ENCODE assay signal across 8 cellular contexts in genomic region chr1:148263128-148263905, GRCh38.
DNase-seq lines count a peak whose midpoint lies in the region; ATAC-seq and TF ChIP-seq lines count a peak whose summit lies in the region.

No MANE protein-coding gene starts in this region.

- no peaks in the 10 kb centered on the region for H4K20me1 ChIP-seq in PC-3 (ENCODE audit: low read length)

- H2BK12ac ChIP-seq in neuronal stem cell (ENCODE audit: low read length), result no peak overlapping the region

- intact Hi-C loops in PC-3 (cut with micrococcal nuclease), result loop anchor here (5.0 kb wide), 1 partner anchor 69 kb away; no protein-coding TSS in a partner anchor
- intact Hi-C loops in testis (cut with DNase I; ENCODE audit: low total_unique reads), result no loop called here

- H4K8ac ChIP-seq in neuronal stem cell (ENCODE audit: low read depth, low read length), result no peak overlapping the region

- POLR2A ChIA-PET in PC-3 (lab: Charles Lee; ENCODE audit: unreplicated experiment), result interaction anchor here (0.6 to 1.3 kb wide), 9 partner anchors 13 to 353 kb away, joined by 3 to 71 read pairs (median 4); no protein-coding TSS in a partner anchor

- H3K4me3 ChIP-seq in PC-3 (ENCODE audit: low read length) (peak overlapping the region; percentile 70), foreskin fibroblast (ENCODE audit: low read depth in 1 of 2, low read length in 2 of 2) (peak overlapping the region; percentile 46 to 61), neuronal stem cell (ENCODE audit: low read length in 2 of 2) (peak overlapping the region; percentile 47 to 83), testis (peak overlapping the region; percentile 51 to 59)

- H3K79me2 ChIP-seq in PC-3 (ENCODE audit: low read length), result no peaks in the 10 kb centered on the region

- H2BK5ac ChIP-seq in neuronal stem cell (ENCODE audit: low read length), result peak overlapping the region; percentile 96

- no peak overlapping the region for H4K91ac ChIP-seq in neuronal stem cell (ENCODE audit: low read depth, low read length, poor library complexity)

- peak overlapping the region; percentile 6 for H2BK120ac ChIP-seq in neuronal stem cell (ENCODE audit: low read depth, low read length)

- BruUV-seq in PC-3 (replicated peaks; lab: Mats Ljungman, UMichigan), result TSS peak; percentile 100

- H3K36me3 ChIP-seq in PC-3 (ENCODE audit: low read depth, low read length), result no peaks in the 10 kb centered on the region
- no peaks in the 10 kb centered on the region for H3K36me3 ChIP-seq in neuronal stem cell (replicated peaks in 1 of 2; ENCODE audit: control insufficient read depth in 2 of 2, insufficient read depth in 2 of 2, low read length in 2 of 2)
- no peaks in the 10 kb centered on the region for H3K36me3 ChIP-seq in testis (ENCODE audit: low read depth, missing control alignments)

- H2AFZ ChIP-seq in PC-3 (ENCODE audit: low read length) (peak overlapping the region; percentile 94), neuronal stem cell (ENCODE audit: low read length) (peak overlapping the region; percentile 93)

- H3K14ac ChIP-seq in neuronal stem cell (ENCODE audit: low read length), result no peak overlapping the region

- peak overlapping the region; percentile 88 for H3K9ac ChIP-seq in PC-3 (ENCODE audit: low read length)
- H3K9ac ChIP-seq in neuronal stem cell (ENCODE audit: low read depth, low read length, poor library complexity), result peak overlapping the region; percentile 85

- H3K23ac ChIP-seq in neuronal stem cell (ENCODE audit: low read depth, low read length, poor library complexity), result peak overlapping the region; percentile 90

- ATAC-seq in HG03159 (IDR thresholded peaks at IDR 0.05; ENCODE audit: unreplicated experiment) (peak; percentile 72), PC-3 (peak; percentile 88)

- no peak for TF ChIP-seq POLR2A in testis (IDR thresholded peaks at IDR 0.05)

- no peaks in the 10 kb centered on the region for H3F3A ChIP-seq in PC-3 (ENCODE audit: low read length, unreplicated experiment)

- H2BK15ac ChIP-seq in neuronal stem cell (ENCODE audit: low read length), result no peak overlapping the region

- 0 out of 2 replicates have a peak, but pooled peaks cover 5% of the 10 kb centered on the region for H3K4me1 ChIP-seq in PC-3 (ENCODE audit: insufficient read depth, low read length)
- peaks cover 0 to 3% of the 10 kb centered on the region in 2 donors for H3K4me1 ChIP-seq in neuronal stem cell (ENCODE audit: control insufficient read depth in 2 of 2, insufficient read depth in 1 of 2, low read depth in 1 of 2, low read length in 2 of 2)
- H3K4me1 ChIP-seq in testis, result no peaks in the 10 kb centered on the region

- H2AK5ac ChIP-seq in neuronal stem cell (ENCODE audit: low read depth, low read length), result no peak overlapping the region

- H3K27me3 ChIP-seq in PC-3 (ENCODE audit: low read length) (no peaks in the 10 kb centered on the region), neuronal stem cell (ENCODE audit: control insufficient read depth in 3 of 3, insufficient read depth in 3 of 3, low read depth in 1 of 3, low read length in 3 of 3) (peaks cover 0 to 31% (median 0%) of the 10 kb centered on the region in 3 experiments), testis (no peaks in the 10 kb centered on the region)

- no peaks in the 10 kb centered on the region for H3K79me1 ChIP-seq in neuronal stem cell (ENCODE audit: low read depth, low read length)

- H3K27ac ChIP-seq in PC-3 (ENCODE audit: low read length) (peak overlapping the region; percentile 89), neuronal stem cell (replicated peaks; ENCODE audit: low read length) (peak overlapping the region; percentile 60), testis (peak overlapping the region; percentile 64 to 75)

- H3K18ac ChIP-seq in neuronal stem cell (ENCODE audit: low read length), result peak overlapping the region; percentile 100

- H3K4me2 ChIP-seq in PC-3 (ENCODE audit: low read length), result peak overlapping the region; percentile 89
- H3K4me2 ChIP-seq in neuronal stem cell (ENCODE audit: insufficient read depth, low read length, poor library complexity, severe bottlenecking), result peak overlapping the region; percentile 83

- TF ChIP-seq CTCF in PC-3 (conservative IDR thresholded peaks at IDR 0.05; ENCODE audit: low read depth, low read length) (no peak), foreskin fibroblast (IDR thresholded peaks at IDR 0.05; ENCODE audit: low read depth, low read length) (no peak), testis (IDR thresholded peaks at IDR 0.05) (no peak)

- H3K9me2 ChIP-seq in PC-3 (replicated peaks; ENCODE audit: low read length), result no peaks in the 10 kb centered on the region

- H3K4ac ChIP-seq in neuronal stem cell (ENCODE audit: low read length), result no peak overlapping the region

- H3K9me3 ChIP-seq in PC-3 (ENCODE audit: low read length) (no peaks in the 10 kb centered on the region), neuronal stem cell (replicated peaks in 1 of 2; ENCODE audit: control insufficient read depth in 2 of 2, insufficient read depth in 1 of 2, low read depth in 1 of 2, low read length in 2 of 2) (no peaks in the 10 kb centered on the region), testis (no peaks in the 10 kb centered on the region)

- CTCF ChIA-PET in PC-3 (lab: Charles Lee), result interaction anchor here (0.5 to 0.7 kb wide), 2 partner anchors 71 to 72 kb away, joined by 3 to 7 read pairs; no protein-coding TSS in a partner anchor

- peak; percentile 1 for DNase-seq in NCI-H1694 treated with DMSO at 0.1 percent for 48 hours (lab: John Stamatoyannopoulos, UW)
- no peak for DNase-seq in NCI-H1694 (lab: John Stamatoyannopoulos, UW)
- peak; percentile 98 for DNase-seq in PC-3
- peak; percentile 84 for DNase-seq in activated effector memory CD4-positive, alpha-beta T cell treated with anti-CD3 and anti-CD28 coated beads, Interleukin-2, amount 50 U/mL, for 16 hours
- DNase-seq in foreskin fibroblast, result peak; percentile 38 to 72
- DNase-seq in neuronal stem cell (ENCODE audit: low spot score), result peak; percentile 58
- peak; percentile 85 for DNase-seq in testis

- WGBS in neuronal stem cell (ENCODE audit: extremely low coverage in 2 of 2, insufficient read length in 2 of 2, insufficient replicate concordance in 1 of 2), 2 donors, result no CpG with 5 or more reads among the region's 43 CpGs
- WGBS in testis, 2 donors, result 1% methylated on average over 43 of the region's 43 CpGs
